ENCODE assay signal across 8 cellular contexts in the genomic region with DNA sequence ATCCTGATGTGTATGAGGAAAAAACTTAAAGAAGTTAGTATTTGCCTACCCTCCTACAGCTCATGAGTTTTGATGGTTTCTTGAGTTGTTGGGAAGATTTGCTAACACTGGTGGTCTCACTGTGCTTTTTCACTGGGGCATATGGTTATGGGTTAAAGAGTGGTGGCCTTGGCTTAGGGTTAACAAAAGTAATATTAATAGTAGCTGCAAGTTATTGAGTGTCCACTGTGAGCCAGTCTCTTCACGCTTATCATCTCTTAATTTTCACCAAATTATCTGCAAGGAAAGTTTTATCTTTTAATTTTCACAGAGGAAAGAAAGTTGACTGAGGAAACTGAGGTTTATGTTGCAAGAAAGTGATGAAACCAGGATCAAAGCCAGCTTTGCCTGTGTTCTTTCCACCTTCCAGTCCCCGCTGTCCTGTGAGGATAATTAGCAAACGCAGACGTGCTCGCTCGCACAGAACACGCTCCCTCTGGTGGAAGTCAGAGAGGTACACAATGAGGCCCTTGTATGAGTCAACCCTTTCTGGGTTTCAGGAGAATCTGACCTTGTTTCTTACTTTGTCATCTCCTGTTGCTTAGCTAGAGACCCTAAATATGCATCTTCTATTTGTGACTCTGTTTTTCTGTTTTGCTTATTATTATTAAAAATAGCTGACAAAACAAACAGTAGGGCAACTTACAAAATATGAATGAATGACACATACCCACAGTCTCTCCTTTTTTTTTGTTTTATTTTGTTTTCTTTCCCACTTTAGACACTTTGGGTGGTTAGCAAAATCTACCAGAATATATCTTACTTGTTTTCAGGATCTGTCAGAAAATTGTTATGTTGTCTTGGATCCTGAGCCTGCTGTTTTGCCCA.
A peak's percentile ranks its signal among the peaks of the same experiment; 100 is the strongest.
DNase-seq lines count a peak whose midpoint lies in the region; ATAC-seq and TF ChIP-seq lines count a peak whose summit lies in the region.

No MANE protein-coding gene starts in this region.

- no peaks in the 10 kb centered on the region for H4K20me1 ChIP-seq in IMR-90 (ENCODE audit: insufficient read depth, low read length)

- H3K4ac ChIP-seq in IMR-90 (ENCODE audit: low read depth, low read length): no peak overlapping the region

- H3K36me3 ChIP-seq in IMR-90 (ENCODE audit: control insufficient read depth, insufficient read depth, low read length) (no peaks in the 10 kb centered on the region), SJSA1 (no peaks in the 10 kb centered on the region)

- peak; percentile 77 for TF ChIP-seq CTCF in IMR-90 (conservative IDR thresholded peaks at IDR 0.05; ENCODE audit: low read depth, low read length)

- TF ChIP-seq POLR2A in IMR-90 (IDR thresholded peaks at IDR 0.05; ENCODE audit: low read depth, low read length): no peak

- no peak overlapping the region for H3K4me3 ChIP-seq in IMR-90 (ENCODE audit: insufficient read depth, low read depth, low read length)
- H3K4me3 ChIP-seq in SJSA1: no peak overlapping the region

- ATAC-seq in GM21576 (IDR thresholded peaks at IDR 0.05; ENCODE audit: unreplicated experiment): peak; percentile 93
- ATAC-seq in IMR-90 (ENCODE audit: low read depth): peak; percentile 93

- intact Hi-C loops in IMR-90 (cut with micrococcal nuclease): loop anchor here (5.0 to 10.0 kb wide), 3 partner anchors 99 to 1639 kb away; no protein-coding TSS in a partner anchor

- in situ Hi-C loops in IMR-90 (cut with MboI; ENCODE audit: low sequenced_read_pairs): no loop called here

- CTCF ChIA-PET in IMR-90 (lab: Yijun Ruan, JAX): interaction anchor here (0.5 to 1.6 kb wide), 9 partner anchors 17 to 624 kb away, joined by 3 to 11 read pairs (median 3); no protein-coding TSS in a partner anchor

- no peak overlapping the region for H4K8ac ChIP-seq in IMR-90 (ENCODE audit: low read depth in 2 of 2, low read length in 2 of 2)

- peaks cover 3% of the 10 kb centered on the region for H3K4me1 ChIP-seq in IMR-90 (ENCODE audit: control insufficient read depth, insufficient read depth, low read length)
- H3K4me1 ChIP-seq in SJSA1 (replicated peaks): peaks cover 13% of the 10 kb centered on the region

- DNase-seq in ELF-1 (ENCODE audit: low read depth, low spot score) (peak; percentile 60), IMR-90 (peak; percentile 77), SJSA1 (ENCODE audit: low read depth in 1 of 2, low spot score in 2 of 2) (peak; percentile 45 to 54), glomerular visceral epithelial cell (ENCODE audit: extremely low spot score) (peak; percentile 64), pulmonary artery endothelial cell (ENCODE audit: low read depth, low spot score) (peak; percentile 19), DMS79 treated with DMSO at 0.1 percent for 48 hours (lab: John Stamatoyannopoulos, UW) (no peak)
- DNase-seq in activated naive CD4-positive, alpha-beta T cell treated with Interleukin-2 at 50 U/mL for 16 hours: peak; percentile 55

- no peaks in the 10 kb centered on the region for H3K79me1 ChIP-seq in IMR-90 (ENCODE audit: low read depth in 1 of 2, low read length in 2 of 2)

- H2BK15ac ChIP-seq in IMR-90 (ENCODE audit: low read depth, low read length): no peak overlapping the region

- POLR2A ChIA-PET in IMR-90 (lab: Charles Lee; ENCODE audit: unreplicated experiment): no interaction called here

- H2BK5ac ChIP-seq in IMR-90 (ENCODE audit: low read depth, low read length, poor library complexity, severe bottlenecking): no peak overlapping the region

- H3K18ac ChIP-seq in IMR-90 (ENCODE audit: low read depth, low read length): peak overlapping the region; percentile 11; the same call in 1 of the 2 replicates

- no peak overlapping the region for H2AFZ ChIP-seq in IMR-90 (replicated peaks; ENCODE audit: low read length, poor library complexity)

- H3K9ac ChIP-seq in IMR-90 (ENCODE audit: low read depth, low read length): no peak overlapping the region

- H3K9me3 ChIP-seq in IMR-90 (ENCODE audit: control insufficient read depth, insufficient read depth, low read length) (no peaks in the 10 kb centered on the region), SJSA1 (replicated peaks) (no peaks in the 10 kb centered on the region)

- no peak overlapping the region for H3K23ac ChIP-seq in IMR-90 (ENCODE audit: low read depth, low read length)

- H2AK9ac ChIP-seq in IMR-90 (replicated peaks; ENCODE audit: low read depth, low read length, poor library complexity): no peak overlapping the region

- no TSS peak for BruUV-seq in IMR-90 (replicated peaks; lab: Mats Ljungman, UMichigan)

- H3K27ac ChIP-seq in IMR-90 (ENCODE audit: insufficient read depth, low read length) (no peak overlapping the region), SJSA1 (no peak overlapping the region)

- no peak overlapping the region for H3K4me2 ChIP-seq in IMR-90 (ENCODE audit: low read depth, low read length)

- no CpG with 5 or more reads among the region's 7 CpGs for WGBS in IMR-90 (ENCODE audit: extremely low coverage in 2 of 2, insufficient read length in 1 of 2), 2 experiments

- H3K14ac ChIP-seq in IMR-90 (replicated peaks; ENCODE audit: low read depth, low read length): no peak overlapping the region

- dilution Hi-C loops in IMR-90 (cut with HindIII; ENCODE audit: low sequenced_read_pairs, unreplicated experiment): no loop called here

- H3K27me3 ChIP-seq in IMR-90 (ENCODE audit: control insufficient read depth, insufficient read depth, low read length) (no peaks in the 10 kb centered on the region; the same call in 1 of the 2 replicates), SJSA1 (replicated peaks) (no peaks in the 10 kb centered on the region)

- H4K5ac ChIP-seq in IMR-90 (ENCODE audit: low read depth, low read length): no peak overlapping the region; the same call in 1 of the 2 replicates

- H3K9me1 ChIP-seq in IMR-90 (ENCODE audit: insufficient read depth, low read length): no peaks in the 10 kb centered on the region

- H4K91ac ChIP-seq in IMR-90 (ENCODE audit: insufficient read depth, low read depth, low read length): no peak overlapping the region

- peak overlapping the region; percentile 38; the same call in 1 of the 2 replicates for H2BK120ac ChIP-seq in IMR-90 (ENCODE audit: low read depth, low read length)

- no peak overlapping the region for H3K56ac ChIP-seq in IMR-90 (ENCODE audit: extremely low read depth, insufficient read depth, low read length)

- peak; percentile 52 for TF ChIP-seq RAD21 in IMR-90 (IDR thresholded peaks at IDR 0.05; ENCODE audit: low read length)

- H2AK5ac ChIP-seq in IMR-90 (ENCODE audit: low read depth, low read length): 0 out of 2 replicates have a peak overlapping the region, but pooled peaks have one; percentile 7

- no peak overlapping the region for H2BK20ac ChIP-seq in IMR-90 (ENCODE audit: low read depth, low read length)

TF ChIP-seq in IMR-90, 13 proteins besides CTCF, POLR2A, EP300 and RAD21:
- TF ChIP-seq SMC3 (IDR thresholded peaks at IDR 0.05; ENCODE audit: low read depth, low read length): peak; percentile 68
- no peak for TF ChIP-seq CEBPB (IDR thresholded peaks at IDR 0.05; ENCODE audit: low read depth, low read length)
